Comparison of ENCODE assay signal across 9 cellular contexts in the genomic region with DNA sequence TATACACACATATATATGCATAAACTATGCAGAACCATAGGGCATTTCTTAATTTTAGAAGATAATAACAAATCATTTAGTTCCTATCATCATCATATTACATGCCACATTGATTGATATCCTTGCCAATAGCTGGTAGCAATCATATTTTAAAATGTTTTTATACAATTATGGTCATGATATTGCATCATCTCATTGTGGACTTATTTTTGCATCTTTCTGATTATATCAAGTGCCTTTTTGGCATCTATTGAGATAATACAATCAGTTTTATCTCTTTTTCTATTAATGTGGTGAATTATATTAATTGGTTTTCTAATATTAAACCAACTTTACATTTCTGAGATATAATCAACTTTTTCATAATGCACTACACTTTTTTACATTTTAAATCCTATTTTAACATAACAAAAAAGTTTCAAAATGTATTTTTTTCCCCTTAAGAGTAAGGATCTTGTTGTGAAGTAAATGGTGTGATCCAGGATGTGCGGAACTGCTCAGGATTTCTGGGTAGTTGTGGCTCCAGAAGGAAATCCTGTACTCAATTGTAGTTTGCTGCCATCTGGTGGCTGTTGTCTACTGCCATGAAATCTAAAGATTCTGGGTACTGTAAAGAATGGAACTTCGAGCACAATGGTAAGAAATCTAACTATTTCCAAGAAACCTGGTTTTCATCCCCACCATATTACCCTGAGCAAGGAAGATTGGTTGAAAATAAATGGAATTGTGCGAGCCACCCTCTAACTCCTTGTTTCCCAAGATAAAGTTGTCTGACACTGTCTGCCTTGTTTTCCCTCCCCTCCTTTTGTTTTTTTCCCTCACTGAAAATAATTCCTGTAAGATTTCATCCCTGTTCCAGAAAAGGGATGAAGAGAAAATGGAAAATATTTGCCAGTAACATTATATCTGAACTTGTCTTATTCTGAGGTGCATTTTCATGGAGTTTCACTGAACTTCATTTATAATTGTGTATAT. TPM values are rescaled to one million over a fixed set of nuclear protein-coding genes. Genes with fewer than 3 reads are reported as not detected.
DNase-seq lines count a peak whose midpoint lies in the region; ATAC-seq, FAIRE-seq and TF ChIP-seq lines count a peak whose summit lies in the region.
"Had no signal": no experiment of that assay in that cellular context is flagged by ENCODE, and none has a peak within 500 bp of the region (broad histone marks: within the 10 kb centered on the region; RNA-seq: fewer than 3 reads in every experiment).

No MANE protein-coding gene starts in this region.

- H3K36me3 ChIP-seq in vagina = no peaks in the 10 kb centered on the region
- H3K36me3 ChIP-seq: ovary had no signal

- TF ChIP-seq CTCF in AG09319 (IDR thresholded peaks at IDR 0.05; ENCODE audit: low read depth, low read length) = peak; percentile 49
- peak; percentile 66 for TF ChIP-seq CTCF in GM12874 (IDR thresholded peaks at IDR 0.05; ENCODE audit: insufficient read depth, low read depth, low read length)
- TF ChIP-seq CTCF in vagina (IDR thresholded peaks at IDR 0.05) = peak in 2 of 3 experiments; percentile 25 to 26

- no peaks in the 10 kb centered on the region for H3K27me3 ChIP-seq in vagina
- H3K27me3 ChIP-seq: ovary had no signal

- H3K9me3 ChIP-seq in vagina = no peaks in the 10 kb centered on the region
- H3K9me3 ChIP-seq: ovary had no signal

- no peaks in the 10 kb centered on the region for H3K4me1 ChIP-seq in vagina

- no peak for DNase-seq in AG09319 (ENCODE audit: extremely low read depth, low read depth)
- peak; percentile 27 for DNase-seq in NCI-H1694 (lab: John Stamatoyannopoulos, UW)
- DNase-seq in ecto neural progenitor cell (ENCODE audit: low spot score) = peak; percentile 52
- peak; percentile 34 for DNase-seq in mucosa of gallbladder (ENCODE audit: low spot score)
- DNase-seq in vagina (ENCODE audit: extremely low spot score in 2 of 2) = no peak

- no peak for TF ChIP-seq POLR2A in vagina (IDR thresholded peaks at IDR 0.05)

- no peak overlapping the region for H3K4me3 ChIP-seq in vagina
- H3K4me3 ChIP-seq: ovary had no signal

- no peak for ATAC-seq in GM18858 (IDR thresholded peaks at IDR 0.05; ENCODE audit: unreplicated experiment)

- peak; percentile 73 for FAIRE-seq in TTC549 (lab: Jason Lieb, UNC)

- H3K27ac ChIP-seq in vagina = no peak overlapping the region
- H3K27ac ChIP-seq: ovary had no signal

- intact Hi-C loops in vagina (cut with DNase I) = no loop called here

RNA-seq across cellular contexts. Expression of gene OR9K2, which starts 17.0 kb away (rescaled TPM):
- total RNA-seq in mucosa of gallbladder (not detected), vagina (not detected)
- total RNA-seq: ovary had no signal

Comparison
In these comparisons a context has a peak if more than half of its experiments do, and no peak if none do; other contexts are left out.
1. DNase-seq: peak in NCI-H1694 (single experiment), ecto neural progenitor cell (single experiment) and mucosa of gallbladder (single experiment); none in AG09319 (single experiment) and vagina (0 of 2).
2. Peak in every context shown above with its lines, with median percentiles within 50 percentile points of each other: CTCF ChIP-seq.